In the genomic region with DNA sequence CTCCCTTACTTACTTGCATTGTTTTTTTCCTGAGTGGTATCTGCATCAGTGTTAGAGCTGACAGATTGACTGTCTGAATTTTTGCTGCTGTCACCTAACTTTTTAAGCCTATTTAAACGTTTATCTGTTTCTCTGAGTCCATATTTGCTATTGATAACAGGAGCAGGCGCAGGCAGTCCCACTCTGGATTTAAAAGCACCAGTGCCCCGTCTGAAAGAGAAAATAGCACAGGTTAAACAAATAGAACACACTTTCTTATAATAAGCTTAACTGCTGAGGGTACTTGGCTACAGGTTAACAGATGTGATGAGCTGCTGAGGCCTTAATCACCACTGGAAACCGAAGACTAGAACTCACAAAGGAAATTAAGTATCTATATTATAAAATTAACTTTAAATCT, we compare ENCODE assay signal across 24 cellular contexts.
"Had no signal": no experiment of that assay in that cellular context is flagged by ENCODE, and none has a peak within 500 bp of the region (broad histone marks: within the 10 kb centered on the region; RNA-seq: fewer than 3 reads in every experiment).

No MANE protein-coding gene starts in this region.

- H3K4me3 ChIP-seq: colonic mucosa, esophagus squamous epithelium, gastrocnemius medialis, heart right ventricle, left lung, lower lobe of right lung, mucosa of descending colon had no signal

- H3K9me3 Mint-ChIP-seq: dendritic cell treated with granulocyte-macrophage colony-stimulating factor and Interleukin-4, amounts not matched to agents 40 ng/mL and 50 ng/mL, for 4 days; effector memory CD8-positive, alpha-beta T cell; endodermal cell; mesothelial cell of epicardium had no signal

- H3K4me3 Mint-ChIP-seq: dendritic cell treated with granulocyte-macrophage colony-stimulating factor and Interleukin-4, amounts not matched to agents 40 ng/mL and 50 ng/mL, for 4 days; effector memory CD8-positive, alpha-beta T cell; endodermal cell; mesothelial cell of epicardium had no signal

- H3K4me1 Mint-ChIP-seq: endodermal cell, mesothelial cell of epicardium had no signal

- H3K27ac Mint-ChIP-seq: dendritic cell treated with granulocyte-macrophage colony-stimulating factor and Interleukin-4, amounts not matched to agents 40 ng/mL and 50 ng/mL, for 4 days; endodermal cell; mesothelial cell of epicardium had no signal

- H3K27ac ChIP-seq: colonic mucosa, epithelial cell of prostate, esophagus squamous epithelium, gastrocnemius medialis, heart right ventricle, left lung, lower lobe of right lung had no signal

- DNase-seq: colonic mucosa; cortex of kidney; effector CD8-positive, alpha-beta T cell; effector memory CD8-positive, alpha-beta T cell; endodermal cell; erythroblast; esophagus squamous epithelium; foreskin fibroblast; foreskin melanocyte; gastrocnemius medialis; glutamatergic neuron; head of caudate nucleus; heart right ventricle; hippocampal formation; left cardiac atrium; left lung; left ventricle myocardium superior; lower lobe of right lung; mesenchymal stem cell; mucosa of descending colon had no signal

- H3K27me3 Mint-ChIP-seq: dendritic cell treated with granulocyte-macrophage colony-stimulating factor and Interleukin-4, amounts not matched to agents 40 ng/mL and 50 ng/mL, for 4 days; effector memory CD8-positive, alpha-beta T cell had no signal

- H3K4me1 ChIP-seq: colonic mucosa, gastrocnemius medialis, heart right ventricle, left lung, lower lobe of right lung had no signal

- ATAC-seq: effector memory CD8-positive, alpha-beta T cell; esophagus mucosa; gastrocnemius medialis; heart right ventricle; left cardiac atrium; left lung; left ventricle myocardium superior; lower lobe of right lung; mucosa of descending colon had no signal

- H3K27me3 ChIP-seq: colonic mucosa, esophagus squamous epithelium, gastrocnemius medialis, heart right ventricle, left lung had no signal

- H3K9me3 ChIP-seq: colonic mucosa, esophagus squamous epithelium, gastrocnemius medialis, heart right ventricle, left lung, lower lobe of right lung, mucosa of descending colon had no signal
